Comparison of ENCODE assay signal across 11 cellular contexts in the genomic region with DNA sequence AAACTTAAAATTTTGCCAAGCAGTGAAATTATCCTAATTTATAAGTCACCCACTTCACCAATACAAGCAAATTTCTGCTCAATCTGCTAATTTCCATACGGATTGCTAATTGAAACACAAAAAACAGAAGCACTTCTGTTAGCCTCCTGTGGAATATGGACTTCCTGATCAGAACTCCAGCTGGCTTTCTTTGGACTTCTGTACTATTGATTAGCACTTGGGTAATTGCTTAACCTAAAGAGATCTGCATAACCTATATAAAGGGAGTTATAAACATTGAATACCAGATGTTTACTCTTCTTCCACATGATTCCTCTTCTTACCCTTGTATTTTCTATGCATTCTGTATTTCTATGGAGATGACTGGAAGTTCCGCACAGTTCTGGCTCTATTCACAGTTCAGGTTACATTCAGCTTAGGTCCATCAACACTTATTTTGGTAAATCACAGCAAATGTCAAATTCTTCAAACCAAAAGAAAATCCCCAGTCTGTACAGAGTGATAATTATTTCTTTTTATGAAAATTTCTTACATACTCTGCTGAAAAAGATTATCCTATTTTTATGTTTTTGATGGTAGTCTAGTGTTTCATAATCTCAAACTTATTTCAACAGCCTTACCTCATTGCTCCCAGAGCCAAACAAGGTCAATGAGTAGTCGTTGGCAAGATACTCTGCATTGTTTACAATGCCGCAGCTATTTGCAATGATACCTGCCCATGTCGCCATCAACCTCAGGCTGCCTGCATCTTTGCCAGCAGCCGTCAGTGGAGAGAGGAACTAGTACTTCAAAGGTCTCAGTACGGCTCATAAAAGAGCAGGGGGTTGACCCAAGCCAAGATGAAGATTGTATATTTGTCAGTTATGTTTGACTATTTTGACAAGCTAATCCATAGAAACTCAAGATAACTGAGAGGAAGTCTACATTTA.
DNase-seq lines count a peak whose midpoint lies in the region; ATAC-seq and TF ChIP-seq lines count a peak whose summit lies in the region.
"Had no signal": no experiment of that assay in that cellular context is flagged by ENCODE, and none has a peak within 500 bp of the region (broad histone marks: within the 10 kb centered on the region; RNA-seq: fewer than 3 reads in every experiment).

No MANE protein-coding gene starts in this region.

- TF ChIP-seq POLR2A in transverse colon (IDR thresholded peaks at IDR 0.05): no peak

- no peak for ATAC-seq in HG02588 (IDR thresholded peaks at IDR 0.05; ENCODE audit: unreplicated experiment)
- no peak for ATAC-seq in CD8-positive, alpha-beta T cell

- H3K27ac ChIP-seq in PC-9: peak overlapping the region; percentile 24
- H3K27ac ChIP-seq in transverse colon: no peak overlapping the region
- no peak overlapping the region for H3K27ac ChIP-seq in CD8-positive, alpha-beta T cell (ENCODE audit: low read depth, low read length)

- H3K4me3 ChIP-seq in PC-9 (no peak overlapping the region), fibroblast of villous mesenchyme (ENCODE audit: low read depth, low read length) (no peak overlapping the region), transverse colon (no peak overlapping the region)
- no peak overlapping the region for H3K4me3 ChIP-seq in CD8-positive, alpha-beta T cell (ENCODE audit: low read depth, low read length)
- H3K4me3 ChIP-seq: sigmoid colon, upper lobe of left lung had no signal

- peak overlapping the region; percentile 2; the same call in 1 of the 2 replicates for H2AFZ ChIP-seq in PC-9

- WGBS in transverse colon (ENCODE audit: low coverage in 1 of 2), 2 donors: 32 to 60% methylated on average over 7 of the region's 7 CpGs

- H3K36me3 ChIP-seq in PC-9 (ENCODE audit: low read depth): no peaks in the 10 kb centered on the region
- H3K36me3 ChIP-seq in transverse colon: no peaks in the 10 kb centered on the region
- H3K36me3 ChIP-seq in CD8-positive, alpha-beta T cell (ENCODE audit: insufficient read depth, low read length): no peaks in the 10 kb centered on the region
- H3K36me3 ChIP-seq: sigmoid colon, upper lobe of left lung had no signal

- H4K20me1 ChIP-seq in PC-9 (ENCODE audit: insufficient read depth): no peaks in the 10 kb centered on the region

- H3K4me3 Mint-ChIP-seq in CD8-positive, alpha-beta T cell: no peak overlapping the region

- H3K4me1 Mint-ChIP-seq in CD8-positive, alpha-beta T cell (ENCODE audit: low read depth): no peaks in the 10 kb centered on the region

- H3F3A ChIP-seq in PC-9 (ENCODE audit: insufficient read depth, low read depth): peaks cover 12% of the 10 kb centered on the region; the same call in 1 of the 2 replicates

- H3K4me1 ChIP-seq in PC-9 (replicated peaks; ENCODE audit: insufficient read depth): peaks cover 12% of the 10 kb centered on the region
- H3K4me1 ChIP-seq in transverse colon: peaks cover 0 to 20% (median 6%) of the 10 kb centered on the region in 4 donors
- no peaks in the 10 kb centered on the region for H3K4me1 ChIP-seq in CD8-positive, alpha-beta T cell (ENCODE audit: insufficient read depth, low read length)

- CTCF ChIA-PET in PC-9 (lab: Charles Lee): no interaction called here
- CTCF ChIA-PET in CD8-positive, alpha-beta T cell (lab: Charles Lee): no interaction called here

- no peaks in the 10 kb centered on the region for H3K79me2 ChIP-seq in PC-9 (ENCODE audit: low read depth)

- intact Hi-C loops in PC-9 (cut with micrococcal nuclease; ENCODE audit: unreplicated experiment) (loop anchor here (2.0 to 10.0 kb wide), 4 partner anchors 117 to 489 kb away; no protein-coding TSS in a partner anchor), transverse colon (cut with DNase I; ENCODE audit: low total_unique reads) (no loop called here)
- intact Hi-C loops in CD8-positive, alpha-beta T cell (cut with DNase I, micrococcal nuclease): no loop called here

- DNase-seq in NCI-H345 (lab: John Stamatoyannopoulos, UW) (peak; percentile 39), NCI-H345 treated with DMSO at 0.1 percent for 48 hours (lab: John Stamatoyannopoulos, UW; ENCODE audit: unreplicated experiment) (no peak), PC-9 (peak; percentile 64 to 94), fibroblast of villous mesenchyme (ENCODE audit: low read depth) (peak; percentile 82), transverse colon (peak; percentile 22), NCI-H2171 (lab: John Stamatoyannopoulos, UW) (no peak)
- DNase-seq in CD8-positive, alpha-beta T cell: no peak
- DNase-seq: activated naive CD4-positive, alpha-beta T cell treated with Interleukin-2 at 50 U/mL for 16 hours; sigmoid colon had no signal

- H3K4me2 ChIP-seq in PC-9: 0 out of 2 replicates have a peak overlapping the region, but pooled peaks have one; percentile 1

- H3K36me3 Mint-ChIP-seq in CD8-positive, alpha-beta T cell: no peaks in the 10 kb centered on the region

- TF ChIP-seq EP300 in transverse colon (IDR thresholded peaks at IDR 0.05; ENCODE audit: low read depth): no peak

- H3K9me3 Mint-ChIP-seq in CD8-positive, alpha-beta T cell: no peaks in the 10 kb centered on the region

- H3K27me3 Mint-ChIP-seq in CD8-positive, alpha-beta T cell (ENCODE audit: low read depth): no peaks in the 10 kb centered on the region

- POLR2A ChIA-PET in PC-9 (lab: Charles Lee; ENCODE audit: unreplicated experiment): interaction anchor here (0.6 kb wide), 1 partner anchor 96 kb away, joined by 5 read pairs; no protein-coding TSS in a partner anchor
- POLR2A ChIA-PET in CD8-positive, alpha-beta T cell (lab: Charles Lee): no interaction called here

- no peak for TF ChIP-seq CTCF in PC-9 (conservative IDR thresholded peaks at IDR 0.05)
- no peak for TF ChIP-seq CTCF in fibroblast of villous mesenchyme (IDR thresholded peaks at IDR 0.05; ENCODE audit: insufficient read depth, low read depth, low read length)
- no peak for TF ChIP-seq CTCF in transverse colon (IDR thresholded peaks at IDR 0.05)
- TF ChIP-seq CTCF in CD8-positive, alpha-beta T cell (IDR thresholded peaks at IDR 0.05): no peak

- H3K27ac Mint-ChIP-seq in CD8-positive, alpha-beta T cell: no peak overlapping the region

- in situ Hi-C loops in transverse colon (cut with MboI; ENCODE audit: low pct_ligation_motif_present in 1 of 4, low pct_unique_long_range_greater_than_20kb in 1 of 4, low sequenced_read_pairs in 3 of 4): no loop called here

- H3K9me2 ChIP-seq in PC-9 (ENCODE audit: insufficient read depth): no peaks in the 10 kb centered on the region

- BruUV-seq in PC-9 (replicated peaks; lab: Mats Ljungman, UMichigan): no TSS peak

- H3K9me3 ChIP-seq in PC-9 (ENCODE audit: insufficient read depth, low read depth): no peaks in the 10 kb centered on the region; the same call in 1 of the 2 replicates
- no peaks in the 10 kb centered on the region for H3K9me3 ChIP-seq in transverse colon
- no peaks in the 10 kb centered on the region for H3K9me3 ChIP-seq in CD8-positive, alpha-beta T cell (ENCODE audit: low read length)
- H3K9me3 ChIP-seq: sigmoid colon, upper lobe of left lung had no signal

- H3K27me3 ChIP-seq in PC-9 (ENCODE audit: insufficient read depth, low read depth): no peaks in the 10 kb centered on the region
- no peaks in the 10 kb centered on the region for H3K27me3 ChIP-seq in transverse colon
- no peaks in the 10 kb centered on the region for H3K27me3 ChIP-seq in CD8-positive, alpha-beta T cell (ENCODE audit: insufficient read depth, low read length)
- H3K27me3 ChIP-seq: sigmoid colon, upper lobe of left lung had no signal

Comparison
In these comparisons a context has a peak if more than half of its experiments do, and no peak if none do; other contexts are left out.
1. DNase-seq: peak in NCI-H345 (single experiment), PC-9 (2 of 2), fibroblast of villous mesenchyme (single experiment) and transverse colon (single experiment); none in NCI-H345 treated with DMSO at 0.1 percent for 48 hours (single experiment), NCI-H2171 (single experiment) and CD8-positive, alpha-beta T cell (0 of 7).